ENCODE assay signal across 1 cellular context in the genomic region with DNA sequence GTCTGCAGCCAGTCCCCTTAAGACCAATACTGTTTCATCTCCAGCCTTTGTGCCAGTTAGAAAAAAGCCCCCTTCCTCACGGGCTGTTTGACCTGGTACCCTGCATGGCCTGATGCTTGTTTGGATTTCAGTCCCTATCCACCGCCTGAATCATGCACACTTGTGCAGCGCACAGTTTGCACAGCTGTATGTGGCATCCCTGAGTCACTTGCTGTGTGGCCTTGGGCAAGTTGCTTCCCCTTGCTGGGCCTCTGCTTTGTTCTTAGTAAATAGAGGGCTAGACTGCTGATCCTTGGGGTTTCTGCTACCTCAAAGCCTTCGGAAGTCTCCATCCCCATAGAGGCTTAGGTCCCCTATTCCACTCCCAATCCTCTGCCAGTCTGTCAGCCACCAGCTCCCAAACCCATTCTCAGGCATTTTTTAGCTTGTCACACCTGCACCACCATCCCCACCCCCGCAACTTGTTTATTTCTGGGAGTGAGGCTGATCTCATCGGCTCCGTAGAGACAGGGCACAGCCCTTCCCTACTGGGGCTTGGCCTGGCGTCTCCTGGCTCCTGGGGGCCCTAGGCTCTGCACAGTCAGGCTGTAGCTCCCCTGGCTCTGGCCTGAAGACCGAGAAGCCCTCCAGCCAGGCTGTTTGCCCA.
A peak's percentile ranks its signal among the peaks of the same experiment; 100 is the strongest.
TF ChIP-seq lines count a peak whose summit lies in the region.

No MANE protein-coding gene starts in this region.

TF ChIP-seq in IMR-90, 13 proteins besides CTCF, POLR2A, EP300 and RAD21:
- TF ChIP-seq SMC3 (IDR thresholded peaks at IDR 0.05; ENCODE audit: low read depth, low read length) (no peak), MAZ (IDR thresholded peaks at IDR 0.05; ENCODE audit: borderline replicate concordance, low read depth, low read length) (0 out of 2 replicates have a peak, but pooled peaks have one; percentile 3), RCOR1 (IDR thresholded peaks at IDR 0.05; ENCODE audit: insufficient replicate concordance, low read length) (peak; percentile 89)
